8 cellular contexts compared by ENCODE assay signal in genomic region chr1:6587261-6588005, GRCh38. TPM values are rescaled to one million over a fixed set of nuclear protein-coding genes. Genes with fewer than 3 reads are reported as not detected.
DNase-seq lines count a peak whose midpoint lies in the region; ATAC-seq and TF ChIP-seq lines count a peak whose summit lies in the region.
"Had no signal": no experiment of that assay in that cellular context is flagged by ENCODE, and none has a peak within 500 bp of the region (broad histone marks: within the 10 kb centered on the region; RNA-seq: fewer than 3 reads in every experiment).

No MANE protein-coding gene starts in this region.

- H3K4me3 Mint-ChIP-seq in activated naive CD4-positive, alpha-beta T cell treated with anti-CD3 and anti-CD28 coated beads for 36 hours = no peak overlapping the region
- H3K4me3 Mint-ChIP-seq: activated B cell treated with CpG ODN at 0.5 μM for 24 hours had no signal

- intact Hi-C loops in activated naive CD4-positive, alpha-beta T cell treated with anti-CD3 and anti-CD28 coated beads for 36 hours (cut with micrococcal nuclease) = no loop called here
- intact Hi-C loops in heart right ventricle (cut with DNase I) (no loop called here), sciatic nerve (cut with DNase I) (no loop called here)

- no peak overlapping the region for H3K4me3 ChIP-seq in heart right ventricle

- H3K4me1 ChIP-seq in heart right ventricle = peaks cover 27 to 76% (median 69%) of the 10 kb centered on the region in 9 donors

- peak overlapping the region in 6 of 10 donors; percentile 30 to 68 (median 44) for H3K27ac ChIP-seq in heart right ventricle

- H3K27me3 Mint-ChIP-seq in activated naive CD4-positive, alpha-beta T cell treated with anti-CD3 and anti-CD28 coated beads for 36 hours (ENCODE audit: low read depth) = no peaks in the 10 kb centered on the region
- H3K27me3 Mint-ChIP-seq: activated B cell treated with CpG ODN at 0.5 μM for 24 hours had no signal

- H3K27ac Mint-ChIP-seq in activated naive CD4-positive, alpha-beta T cell treated with anti-CD3 and anti-CD28 coated beads for 36 hours = peak overlapping the region; percentile 69
- H3K27ac Mint-ChIP-seq: activated B cell treated with CpG ODN at 0.5 μM for 24 hours had no signal

- CTCF ChIA-PET in activated naive CD4-positive, alpha-beta T cell treated with anti-CD3 and anti-CD28 coated beads for 36 hours (lab: Charles Lee) = no interaction called here

- no peaks in the 10 kb centered on the region for H3K9me3 ChIP-seq in heart right ventricle

- 39 to 59% methylated on average over 13 of the region's 13 CpGs for WGBS in heart right ventricle, 2 donors

- peaks cover 22% of the 10 kb centered on the region for H3K4me1 Mint-ChIP-seq in activated naive CD4-positive, alpha-beta T cell treated with anti-CD3 and anti-CD28 coated beads for 36 hours (ENCODE audit: low read depth)

- H3K36me3 Mint-ChIP-seq in activated naive CD4-positive, alpha-beta T cell treated with anti-CD3 and anti-CD28 coated beads for 36 hours (ENCODE audit: low read depth) = no peaks in the 10 kb centered on the region

- H3K27me3 ChIP-seq in heart right ventricle = no peaks in the 10 kb centered on the region

- H3K9me3 Mint-ChIP-seq in activated naive CD4-positive, alpha-beta T cell treated with anti-CD3 and anti-CD28 coated beads for 36 hours = no peaks in the 10 kb centered on the region
- H3K9me3 Mint-ChIP-seq: activated B cell treated with CpG ODN at 0.5 μM for 24 hours had no signal

- peaks cover 0 to 67% (median 26%) of the 10 kb centered on the region in 9 donors for H3K36me3 ChIP-seq in heart right ventricle

- TF ChIP-seq CTCF in heart right ventricle (IDR thresholded peaks at IDR 0.05) = no peak

- no peak for DNase-seq in activated naive CD4-positive, alpha-beta T cell treated with anti-CD3 and anti-CD28 coated beads for 36 hours
- DNase-seq in activated naive CD4-positive, alpha-beta T cell treated with Interleukin-2 at 50 U/mL for 16 hours = no peak
- DNase-seq in heart right ventricle = peak; percentile 79 to 82
- DNase-seq in ureter (ENCODE audit: low spot score) = peak; percentile 64
- DNase-seq in sciatic nerve (ENCODE audit: low spot score) = no peak
- DNase-seq: activated B cell treated with CpG ODN at 0.5 μM for 24 hours had no signal

- ATAC-seq in heart right ventricle (peak; percentile 74 to 92 (median 86)), sciatic nerve (no peak), GM21360 (IDR thresholded peaks at IDR 0.05; ENCODE audit: unreplicated experiment) (no peak)

RNA-seq across cellular contexts. Expression of gene ZBTB48, which starts 7.6 kb away (rescaled TPM):
- 10 to 100 TPM; 15.0 to 18.3 TPM for total RNA-seq in activated naive CD4-positive, alpha-beta T cell treated with anti-CD3 and anti-CD28 coated beads for 36 hours
- total RNA-seq in heart right ventricle (10 to 100 TPM in 6 of 10 donors, 1 to 10 TPM in 4; 7.3 to 16.6 (median 11.0) TPM), ureter (50.4 TPM), sciatic nerve (28.9 TPM)
- 10 to 100 TPM; 18.3 to 41.5 TPM for polyA plus RNA-seq in heart right ventricle

RNA-seq across cellular contexts. Expression of gene KLHL21, which starts 15.2 kb away (rescaled TPM):
- 10 to 100 TPM; 21.0 to 23.3 TPM for total RNA-seq in activated naive CD4-positive, alpha-beta T cell treated with anti-CD3 and anti-CD28 coated beads for 36 hours
- total RNA-seq in heart right ventricle (10 to 100 TPM; 49.5 to 93.3 (median 70.4) TPM), ureter (25.8 TPM), sciatic nerve (31.4 TPM)
- polyA plus RNA-seq in heart right ventricle = 10 to 100 TPM; 20.4 to 22.3 TPM

RNA-seq across cellular contexts. Expression of gene PHF13, which starts 26.1 kb away (rescaled TPM):
- 10 to 100 TPM; 10.8 to 11.3 TPM for total RNA-seq in activated naive CD4-positive, alpha-beta T cell treated with anti-CD3 and anti-CD28 coated beads for 36 hours
- total RNA-seq in heart right ventricle (10 to 100 TPM in 1 of 10 donors, 1 to 10 TPM in 9; 5.9 to 12.2 (median 8.0) TPM), ureter (10.9 TPM), sciatic nerve (19.3 TPM)
- 1 to 10 TPM; 3.7 to 5.2 TPM for polyA plus RNA-seq in heart right ventricle

RNA-seq across cellular contexts. Expression of gene TAS1R1, which starts 32.3 kb away (rescaled TPM):
- not detected for total RNA-seq in activated naive CD4-positive, alpha-beta T cell treated with anti-CD3 and anti-CD28 coated beads for 36 hours
- total RNA-seq in heart right ventricle (not detected), ureter (not detected), sciatic nerve (not detected)
- polyA plus RNA-seq in heart right ventricle = not detected
- total RNA-seq: activated B cell treated with CpG ODN at 0.5 μM for 24 hours, posterior vena cava had no signal

RNA-seq across cellular contexts. Expression of gene NOL9, which starts 33.1 kb away (rescaled TPM):
- total RNA-seq in activated naive CD4-positive, alpha-beta T cell treated with anti-CD3 and anti-CD28 coated beads for 36 hours = 10 to 100 TPM; 24.6 to 29.6 TPM
- 10 to 100 TPM; 13.5 to 19.3 (median 15.3) TPM for total RNA-seq in heart right ventricle
- polyA plus RNA-seq in heart right ventricle = 1 to 10 TPM; 3.0 to 5.9 TPM
- total RNA-seq in ureter = 41.5 TPM
- 26.0 TPM for total RNA-seq in sciatic nerve

Comparison
In these comparisons a context has a peak if more than half of its experiments do, and no peak if none do; other contexts are left out.
1. DNase-seq: peak in heart right ventricle (2 of 2) and ureter (single experiment); none in activated naive CD4-positive, alpha-beta T cell treated with anti-CD3 and anti-CD28 coated beads for 36 hours (single experiment), activated naive CD4-positive, alpha-beta T cell treated with Interleukin-2 at 50 U/mL for 16 hours (single experiment) and sciatic nerve (single experiment).
2. ATAC-seq: peak in heart right ventricle (8 of 8); none in sciatic nerve (single experiment) and GM21360 (single experiment).